9 cellular contexts compared by ENCODE assay signal in genomic region chr9:129888809-129889460, GRCh38. TPM values are rescaled to one million over a fixed set of nuclear protein-coding genes. Genes with fewer than 3 reads are reported as not detected.
DNase-seq lines count a peak whose midpoint lies in the region; ATAC-seq and TF ChIP-seq lines count a peak whose summit lies in the region.
"Had no signal": no experiment of that assay in that cellular context is flagged by ENCODE, and none has a peak within 500 bp of the region (broad histone marks: within the 10 kb centered on the region; RNA-seq: fewer than 3 reads in every experiment).

No MANE protein-coding gene starts in this region.

- H2AFZ ChIP-seq in PC-9 = no peak overlapping the region

- TF ChIP-seq CTCF in A673 (conservative IDR thresholded peaks at IDR 0.05; ENCODE audit: low read depth, low read length) (no peak), PC-9 (conservative IDR thresholded peaks at IDR 0.05) (no peak)

- peak overlapping the region; percentile 77 for H3K27ac ChIP-seq in A673 (ENCODE audit: low read depth, low read length, poor library complexity, severe bottlenecking)
- peak overlapping the region; percentile 49; the same call in 1 of the 2 replicates for H3K27ac ChIP-seq in PC-9
- H3K27ac ChIP-seq: vagina had no signal

- no peaks in the 10 kb centered on the region for H3K9me3 ChIP-seq in A673 (ENCODE audit: low read depth, low read length, poor library complexity, severe bottlenecking)
- H3K9me3 ChIP-seq in PC-9 (ENCODE audit: insufficient read depth, low read depth) = no peaks in the 10 kb centered on the region
- H3K9me3 ChIP-seq: vagina had no signal

- no peaks in the 10 kb centered on the region for H3K79me2 ChIP-seq in PC-9 (ENCODE audit: low read depth)

- intact Hi-C loops in A673 (cut with micrococcal nuclease; ENCODE audit: unreplicated experiment) (no loop called here), PC-9 (cut with micrococcal nuclease; ENCODE audit: unreplicated experiment) (loop anchor here (5.0 to 10.0 kb wide), 4 partner anchors 108 to 796 kb away; no protein-coding TSS in a partner anchor)

- peaks cover 12% of the 10 kb centered on the region; the same call in 1 of the 2 replicates for H3F3A ChIP-seq in PC-9 (ENCODE audit: insufficient read depth, low read depth)

- H3K4me1 ChIP-seq in A673 (ENCODE audit: insufficient read depth, low read length, poor library complexity, severe bottlenecking) (peaks cover 69% of the 10 kb centered on the region), PC-9 (replicated peaks; ENCODE audit: insufficient read depth) (peaks cover 42% of the 10 kb centered on the region)

- DNase-seq in A673 (ENCODE audit: low spot score) (no peak), PC-9 (no peak), erythroblast (lab: John Stamatoyannopoulos, UW) (peak in 1 of 2 experiments; percentile 50), superior temporal gyrus (ENCODE audit: extremely low spot score) (no peak), putamen (ENCODE audit: low spot score) (no peak), dermis blood vessel endothelial cell (no peak)

- no peaks in the 10 kb centered on the region for H3K9me2 ChIP-seq in PC-9 (ENCODE audit: insufficient read depth)

- peak; percentile 9 for TF ChIP-seq POLR2A in GM19099 (IDR thresholded peaks at IDR 0.05; ENCODE audit: extremely low read depth, insufficient read length, low read depth)
- peak; percentile 1 for TF ChIP-seq POLR2A in erythroblast (IDR thresholded peaks at IDR 0.05; ENCODE audit: low read length)

- H3K36me3 ChIP-seq in A673 (ENCODE audit: insufficient read depth, low read length, poor library complexity, severe bottlenecking) = peaks cover 42% of the 10 kb centered on the region
- H3K36me3 ChIP-seq in PC-9 (ENCODE audit: low read depth) = no peaks in the 10 kb centered on the region
- H3K36me3 ChIP-seq: vagina had no signal

- no peak for ATAC-seq in HG02798 (IDR thresholded peaks at IDR 0.05; ENCODE audit: poor library complexity, unreplicated experiment)

- no TSS peak for BruUV-seq in A673 (replicated peaks; lab: Mats Ljungman, UMichigan)
- BruUV-seq in PC-9 (replicated peaks; lab: Mats Ljungman, UMichigan) = no TSS peak

- POLR2A ChIA-PET in A673 (lab: Charles Lee; ENCODE audit: low non-redundant PET) = no interaction called here
- POLR2A ChIA-PET in PC-9 (lab: Charles Lee; ENCODE audit: unreplicated experiment) = interaction anchor here (0.6 kb wide), 1 partner anchor 151 kb away, joined by 5 read pairs; no protein-coding TSS in a partner anchor

- H4K20me1 ChIP-seq in PC-9 (ENCODE audit: insufficient read depth) = no peaks in the 10 kb centered on the region

- H3K4me2 ChIP-seq in PC-9 = 0 out of 2 replicates have a peak overlapping the region, but pooled peaks have one; percentile 6

- CTCF ChIA-PET in A673 (lab: Charles Lee) (no interaction called here), PC-9 (lab: Charles Lee) (interaction anchor here (0.6 to 0.7 kb wide), 3 partner anchors 46 to 602 kb away, joined by 3 to 12 read pairs (median 8); no protein-coding TSS in a partner anchor)

- no peaks in the 10 kb centered on the region for H3K27me3 ChIP-seq in A673 (replicated peaks; ENCODE audit: insufficient read depth, low read depth, low read length, poor library complexity)
- no peaks in the 10 kb centered on the region for H3K27me3 ChIP-seq in PC-9 (ENCODE audit: insufficient read depth, low read depth)
- H3K27me3 ChIP-seq: vagina had no signal

- no peak overlapping the region for H3K4me3 ChIP-seq in A673 (ENCODE audit: low read depth, low read length, poor library complexity, severe bottlenecking)
- H3K4me3 ChIP-seq in PC-9 = no peak overlapping the region
- H3K4me3 ChIP-seq: vagina had no signal

RNA-seq across cellular contexts. Expression of gene USP20, which starts 53.7 kb away (rescaled TPM):
- 17.1 and 21.0 TPM in 2 replicates for total RNA-seq in A673 (2021)
- 22.1 and 27.8 TPM in 2 replicates for total RNA-seq in PC-9 (2021)
- 8.7 and 11.2 TPM in 2 replicates for total RNA-seq in dermis blood vessel endothelial cell

RNA-seq across cellular contexts. Expression of gene C9orf78, which starts 53.9 kb away (rescaled TPM):
- 52.6 and 60.4 TPM in 2 replicates for total RNA-seq in A673 (2021)
- total RNA-seq in PC-9 (2021) = 39.2 and 51.7 TPM in 2 replicates
- total RNA-seq in dermis blood vessel endothelial cell = 37.4 and 49.5 TPM in 2 replicates
